Comparison of ENCODE assay signal across 13 cellular contexts in the genomic region with DNA sequence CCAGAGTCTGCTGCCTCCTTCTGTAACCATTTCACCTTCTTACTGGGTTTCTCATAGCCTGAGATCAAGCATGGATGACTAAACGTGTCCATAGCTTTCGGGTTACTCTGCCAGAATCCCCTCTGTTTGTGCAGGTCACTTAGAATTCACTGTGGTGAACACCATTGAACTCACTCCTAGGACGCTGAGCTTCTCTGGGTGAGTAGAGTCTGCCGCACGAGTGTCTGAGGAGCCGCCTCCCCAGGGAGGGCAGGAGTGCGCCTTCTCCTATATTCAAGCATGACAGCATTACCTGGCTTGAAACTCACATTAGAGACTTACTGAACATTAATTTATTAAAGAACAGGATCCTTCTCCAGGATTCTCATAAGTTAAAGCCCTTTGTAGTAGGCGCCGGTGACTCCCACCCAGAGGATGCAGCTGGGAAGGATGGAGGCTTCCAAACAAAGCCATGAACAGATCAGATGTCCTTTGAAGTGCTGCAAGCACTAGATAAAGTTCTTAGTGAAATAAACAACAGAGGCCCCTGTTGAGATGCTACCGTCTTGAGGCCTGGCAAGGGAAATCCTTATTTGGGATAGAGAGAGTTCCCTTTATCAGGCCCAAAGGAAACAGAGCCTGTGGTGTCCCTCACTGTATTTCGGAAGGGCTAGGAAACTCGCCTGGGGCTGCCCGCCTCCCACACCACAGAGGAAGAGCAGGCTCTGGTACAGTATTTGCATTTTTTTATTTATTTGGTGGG.
DNase-seq lines count a peak whose midpoint lies in the region; ATAC-seq, FAIRE-seq and TF ChIP-seq lines count a peak whose summit lies in the region.
"Had no signal": no experiment of that assay in that cellular context is flagged by ENCODE, and none has a peak within 500 bp of the region (broad histone marks: within the 10 kb centered on the region; RNA-seq: fewer than 3 reads in every experiment).

No MANE protein-coding gene starts in this region.

- H3K9me3 ChIP-seq in liver (ENCODE audit: control insufficient read depth in 4 of 4, low read length in 3 of 4) (no peaks in the 10 kb centered on the region), HepG2 (ENCODE audit: low read length) (no peaks in the 10 kb centered on the region), Peyer's patch (no peaks in the 10 kb centered on the region)

- peaks cover 30% of the 10 kb centered on the region for H3K79me2 ChIP-seq in HepG2 (ENCODE audit: insufficient read depth, low read length)

- 72% methylated on average over 13 of the region's 13 CpGs for WGBS in liver
- 92% methylated on average over 13 of the region's 13 CpGs for WGBS in HepG2 (ENCODE audit: low lambda C conversion rate)

- no peak for DNase-seq in HepG2 (ENCODE audit: low spot score)
- DNase-seq in activated CD4-positive, alpha-beta memory T cell treated with anti-CD3 and anti-CD28 coated beads, Interleukin-2, amount 10 ng/mL, durations not matched to agents 7 days and 5 days: no peak
- DNase-seq in immature natural killer cell: no peak
- DNase-seq in amygdala (lab: John Stamatoyannopoulos, UW): no peak
- no peak for DNase-seq in Peyer's patch
- DNase-seq: PC-3 had no signal

- H3K4me3 ChIP-seq in liver (ENCODE audit: low read depth in 1 of 3, low read length in 3 of 3) (no peak overlapping the region), HepG2 (replicated peaks in 1 of 3; ENCODE audit: insufficient read depth in 1 of 3, low read depth in 2 of 3, low read length in 3 of 3) (no peak overlapping the region), Peyer's patch (no peak overlapping the region)

- H4K20me1 ChIP-seq in HepG2 (ENCODE audit: insufficient read depth, low read length): peaks cover 79% of the 10 kb centered on the region

- in situ Hi-C loops in HepG2 (cut with HindIII; ENCODE audit: extremely low pct_ligation_motif_present, low pct_unique_long_range_greater_than_20kb): no loop called here

- H3K4me1 ChIP-seq in liver (ENCODE audit: control insufficient read depth in 4 of 4, insufficient read depth in 4 of 4, low read length in 3 of 4): peaks cover 19 to 47% (median 39%) of the 10 kb centered on the region in 4 donors
- H3K4me1 ChIP-seq in HepG2 (ENCODE audit: insufficient read depth, low read length): peaks cover 64% of the 10 kb centered on the region
- peaks cover 0 to 46% (median 8%) of the 10 kb centered on the region in 4 donors for H3K4me1 ChIP-seq in Peyer's patch

- POLR2A ChIA-PET in HepG2 (lab: Yijun Ruan, JAX): no interaction called here
- POLR2A ChIA-PET in activated CD4-positive, alpha-beta memory T cell treated with anti-CD3 and anti-CD28 coated beads, Interleukin-2, amount 10 ng/mL, durations not matched to agents 7 days and 5 days (lab: Charles Lee): no interaction called here

- H3K9me3 Mint-ChIP-seq in activated CD4-positive, alpha-beta memory T cell treated with anti-CD3 and anti-CD28 coated beads, Interleukin-2, amount 10 ng/mL, durations not matched to agents 7 days and 5 days: no peaks in the 10 kb centered on the region
- H3K9me3 Mint-ChIP-seq in immature natural killer cell: no peaks in the 10 kb centered on the region

- no peaks in the 10 kb centered on the region for H3K27me3 Mint-ChIP-seq in activated CD4-positive, alpha-beta memory T cell treated with anti-CD3 and anti-CD28 coated beads, Interleukin-2, amount 10 ng/mL, durations not matched to agents 7 days and 5 days
- peaks cover 4 to 14% (median 7%) of the 10 kb centered on the region in 3 donors for H3K27me3 Mint-ChIP-seq in immature natural killer cell (ENCODE audit: low read depth in 3 of 3)

- no peak for FAIRE-seq in HepG2 (lab: Jason Lieb, UNC)
- FAIRE-seq: colon, D721Med, H54, islet of Langerhans had no signal

- TF ChIP-seq RAD21 in liver (IDR thresholded peaks at IDR 0.05): no peak
- no peak for TF ChIP-seq RAD21 in HepG2 (CRISPR knock-in tag; IDR thresholded peaks at IDR 0.05)

- peak overlapping the region; percentile 95 for H3K27ac Mint-ChIP-seq in activated CD4-positive, alpha-beta memory T cell treated with anti-CD3 and anti-CD28 coated beads, Interleukin-2, amount 10 ng/mL, durations not matched to agents 7 days and 5 days
- peak overlapping the region; percentile 85 to 100 (median 92) for H3K27ac Mint-ChIP-seq in immature natural killer cell

- intact Hi-C loops in HepG2 (cut with micrococcal nuclease; ENCODE audit: unreplicated experiment): no loop called here

- TF ChIP-seq POLR2A in HepG2 (IDR thresholded peaks at IDR 0.05; ENCODE audit: insufficient read depth in 1 of 2, low read depth in 2 of 2, low read length in 2 of 2) (no peak), GM18505 (IDR thresholded peaks at IDR 0.05; ENCODE audit: borderline replicate concordance, extremely low read depth, insufficient read depth, insufficient read length) (no peak), Peyer's patch (IDR thresholded peaks at IDR 0.05) (no peak)

- CTCF ChIA-PET in HepG2 (lab: Yijun Ruan, JAX; ENCODE audit: low intra/inter-chr PET ratio, low total read pairs): no interaction called here
- CTCF ChIA-PET in activated CD4-positive, alpha-beta memory T cell treated with anti-CD3 and anti-CD28 coated beads, Interleukin-2, amount 10 ng/mL, durations not matched to agents 7 days and 5 days (lab: Charles Lee): interaction anchor here (1.9 kb wide), 1 partner anchor 63 kb away, joined by 7 read pairs; no protein-coding TSS in a partner anchor

- H3K36me3 ChIP-seq in liver (ENCODE audit: control insufficient read depth in 4 of 4, insufficient read depth in 3 of 4, low read depth in 1 of 4, low read length in 3 of 4) (peaks cover 0 to 2% (median 0%) of the 10 kb centered on the region in 4 donors), HepG2 (replicated peaks in 1 of 2; ENCODE audit: control insufficient read depth in 1 of 2, insufficient read depth in 2 of 2, low read length in 2 of 2) (peaks cover 6 to 17% of the 10 kb centered on the region in 2 experiments; a peak in 4 of 5 replicates), Peyer's patch (peaks cover 0 to 4% (median 0%) of the 10 kb centered on the region in 3 donors)

- H3K27ac ChIP-seq in liver (ENCODE audit: low read depth in 1 of 2, low read length in 2 of 2) (peak overlapping the region; percentile 26 to 35), HepG2 (ENCODE audit: extremely low read length, insufficient read depth, low read length) (no peak overlapping the region), Peyer's patch (peak overlapping the region in 2 of 4 donors; percentile 64 to 78)

- no peak overlapping the region for H2AFZ ChIP-seq in HepG2 (ENCODE audit: low read length)

- H3K4me2 ChIP-seq in HepG2 (ENCODE audit: low read depth, low read length): no peak overlapping the region

- BruUV-seq in HepG2 (replicated peaks; lab: Mats Ljungman, UMichigan): no TSS peak

- H3K4me1 Mint-ChIP-seq in activated CD4-positive, alpha-beta memory T cell treated with anti-CD3 and anti-CD28 coated beads, Interleukin-2, amount 10 ng/mL, durations not matched to agents 7 days and 5 days: peaks cover 49% of the 10 kb centered on the region
- H3K4me1 Mint-ChIP-seq in immature natural killer cell: peaks cover 65 to 85% of the 10 kb centered on the region in 2 donors

- H3K9ac ChIP-seq in liver (ENCODE audit: low read depth in 1 of 2, low read length in 2 of 2) (no peak overlapping the region), HepG2 (ENCODE audit: insufficient read depth, low read depth, low read length) (no peak overlapping the region)

- no peak for ATAC-seq in HepG2
- ATAC-seq in GM18505 (IDR thresholded peaks at IDR 0.05; ENCODE audit: unreplicated experiment): no peak
- no peak for ATAC-seq in GM18873 (IDR thresholded peaks at IDR 0.05; ENCODE audit: low FRiP score, unreplicated experiment)
- ATAC-seq: PC-3 had no signal

- TF ChIP-seq EP300 in HepG2 (IDR thresholded peaks at IDR 0.05; ENCODE audit: low read depth in 2 of 2, low read length in 2 of 2) (no peak), HepG2 (CRISPR knock-in tag; IDR thresholded peaks at IDR 0.05; ENCODE audit: borderline replicate concordance) (no peak)

- H3K4me3 Mint-ChIP-seq in activated CD4-positive, alpha-beta memory T cell treated with anti-CD3 and anti-CD28 coated beads, Interleukin-2, amount 10 ng/mL, durations not matched to agents 7 days and 5 days: no peak overlapping the region
- H3K4me3 Mint-ChIP-seq in immature natural killer cell: no peak overlapping the region

- H3K36me3 Mint-ChIP-seq in activated CD4-positive, alpha-beta memory T cell treated with anti-CD3 and anti-CD28 coated beads, Interleukin-2, amount 10 ng/mL, durations not matched to agents 7 days and 5 days (ENCODE audit: low read depth): no peaks in the 10 kb centered on the region
- no peaks in the 10 kb centered on the region for H3K36me3 Mint-ChIP-seq in immature natural killer cell

- TF ChIP-seq CTCF in liver (IDR thresholded peaks at IDR 0.05; ENCODE audit: low read depth, low read length, missing input control) (no peak), HepG2 (CRISPR knock-in tag; IDR thresholded peaks at IDR 0.05) (no peak), Peyer's patch (IDR thresholded peaks at IDR 0.05) (no peak)

- H3K27me3 ChIP-seq in liver (ENCODE audit: control insufficient read depth in 4 of 4, insufficient read depth in 4 of 4, low read length in 3 of 4) (no peaks in the 10 kb centered on the region), HepG2 (ENCODE audit: control insufficient read depth in 1 of 2, insufficient read depth in 2 of 2, low read length in 2 of 2) (no peaks in the 10 kb centered on the region), Peyer's patch (no peaks in the 10 kb centered on the region)

TF ChIP-seq in liver, 16 proteins besides CTCF, POLR2A, EP300 and RAD21:
- TF ChIP-seq SP1 (IDR thresholded peaks at IDR 0.05): peak; percentile 9
- TF ChIP-seq TAF1 (conservative IDR thresholded peaks at IDR 0.05): no peak
- TF ChIP-seq NR2F2 (IDR thresholded peaks at IDR 0.05): peak; percentile 10

TF ChIP-seq in HepG2, 621 proteins besides CTCF, POLR2A, EP300 and RAD21:
- TF ChIP-seq ZNF430 (CRISPR knock-in tag; IDR thresholded peaks at IDR 0.05): no peak
- no peak for TF ChIP-seq HMGA1 (CRISPR knock-in tag; conservative IDR thresholded peaks at IDR 0.05)
- no peak for TF ChIP-seq HMG20B (CRISPR knock-in tag; conservative IDR thresholded peaks at IDR 0.05)
- no peak for TF ChIP-seq ZNF234 (CRISPR knock-in tag; conservative IDR thresholded peaks at IDR 0.05)
- no peak for TF ChIP-seq ZNF746 (CRISPR knock-in tag; IDR thresholded peaks at IDR 0.05)
- no peak for TF ChIP-seq ZNF569 (CRISPR knock-in tag; IDR thresholded peaks at IDR 0.05; ENCODE audit: borderline replicate concordance)
